27 cellular contexts compared by ENCODE assay signal in the genomic region with DNA sequence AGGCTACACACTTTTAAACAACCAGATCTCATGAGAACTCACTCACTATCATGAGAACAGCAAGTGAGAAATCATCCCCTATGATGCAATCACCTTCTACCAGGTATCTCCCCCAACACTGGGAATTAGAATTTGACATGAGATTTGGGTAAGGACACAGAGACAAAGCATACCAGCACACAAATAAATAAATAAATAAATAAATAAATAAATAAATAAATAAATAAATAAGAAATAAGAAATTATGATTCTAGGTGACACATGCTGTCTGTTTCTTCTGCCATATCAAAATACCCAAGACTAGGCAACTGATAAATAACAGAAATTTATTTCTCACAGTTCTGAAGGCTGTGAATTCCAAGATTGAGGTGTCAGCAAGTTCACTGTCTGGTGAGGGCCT.
"Had no signal": no experiment of that assay in that cellular context is flagged by ENCODE, and none has a peak within 500 bp of the region (broad histone marks: within the 10 kb centered on the region; RNA-seq: fewer than 3 reads in every experiment).

No MANE protein-coding gene starts in this region.

- H3K27me3 ChIP-seq: stomach, suprapubic skin, testis, thyroid gland, tibial artery, tibial nerve, transverse colon, upper lobe of left lung, upper lobe of right lung, uterus, vagina had no signal

- FAIRE-seq: urothelium cell line had no signal

- H3K4me1 ChIP-seq: stomach, suprapubic skin, testis, thyroid gland, tibial artery, tibial nerve, transverse colon, upper lobe of left lung, upper lobe of right lung, uterus, vagina had no signal

- DNase-seq: stimulated activated CD4-positive, alpha-beta T cell treated with anti-CD3 and anti-CD28 coated beads, Interleukin-2, amount 100 ng/mL, for 48 hours; stimulated activated CD4-positive, alpha-beta T cell treated with anti-CD3 and anti-CD28 coated beads, Interleukin-4, amount 100 ng/mL, for 1 hour; stimulated activated CD4-positive, alpha-beta T cell treated with anti-CD3 and anti-CD28 coated beads, Interleukin-4, amount 100 ng/mL, for 24 hours; stimulated activated CD4-positive, alpha-beta T cell treated with anti-CD3 and anti-CD28 coated beads, Interleukin-4, amount 100 ng/mL, for 4 hours; stimulated activated CD8-positive, alpha-beta memory T cell treated with anti-CD3 and anti-CD28 coated beads, Interleukin-4, amount 100 ng/mL, for 48 hours; stimulated activated naive B cell treated with anti-CD40 and anti-IgM and Interleukin-4, amounts not matched to agents 10 μg/mL and 1 μg/mL and 100 μg/mL, for 72 hours; stimulated activated naive CD4-positive, alpha-beta T cell; stimulated activated naive CD4-positive, alpha-beta T cell treated with Interleukin-2 at 50 U/mL for 16 hours; stimulated activated naive CD8-positive, alpha-beta T cell treated with anti-CD3 and anti-CD28 coated beads, Interleukin-15, amount 100 ng/mL, for 72 hours; stimulated activated naive CD8-positive, alpha-beta T cell treated with anti-CD3 and anti-CD28 coated beads, Interleukin-15, Interleukin-2, amounts not matched to agents 100 U/mL and 50 U/mL, for 24 hours; stomach; substantia nigra; testis; thyroid gland; tibial artery; transverse colon; trophoblast cell; upper lobe of left lung; upper lobe of right lung; uterus had no signal

- H3K4me3 ChIP-seq: stomach, suprapubic skin, testis, thoracic aorta, thyroid gland, tibial artery, tibial nerve, transverse colon, upper lobe of left lung, upper lobe of right lung, uterus, vagina had no signal

- H3K36me3 ChIP-seq: suprapubic skin, thoracic aorta, thyroid gland, tibial artery, tibial nerve, transverse colon, upper lobe of left lung, upper lobe of right lung, uterus, vagina had no signal

- H3K9me3 ChIP-seq: suprapubic skin, testis, thoracic aorta, thyroid gland, tibial artery, transverse colon, upper lobe of left lung, upper lobe of right lung, uterus, vagina had no signal

- H3K27ac ChIP-seq: stomach, suprapubic skin, testis, thoracic aorta, thyroid gland, tibial artery, tibial nerve, transverse colon, upper lobe of left lung, upper lobe of right lung, uterus, vagina had no signal

- ATAC-seq: stimulated activated effector memory CD8-positive, alpha-beta T cell treated with anti-CD3 and anti-CD28 coated beads, Interleukin-12 subunit alpha, Interleukin-12 subunit beta, amount 100 ng/mL, for 72 hours; stimulated activated memory B cell treated with anti-CD40 and anti-IgM and Interleukin-4, amounts not matched to agents 10 μg/mL and 1 μg/mL and 100 μg/mL, for 72 hours; stimulated activated naive B cell treated with anti-CD40 and anti-IgM and Interleukin-4, amounts not matched to agents 10 μg/mL and 1 μg/mL and 100 μg/mL, for 72 hours; stimulated activated naive CD8-positive, alpha-beta T cell treated with anti-CD3 and anti-CD28 coated beads, Interleukin-15, amount 100 ng/mL, for 72 hours; stimulated activated naive CD8-positive, alpha-beta T cell treated with anti-CD3 and anti-CD28 coated beads, Interleukin-15, Interleukin-2, amounts not matched to agents 100 U/mL and 50 U/mL, for 24 hours; upper lobe of right lung had no signal
